In the genomic region with DNA sequence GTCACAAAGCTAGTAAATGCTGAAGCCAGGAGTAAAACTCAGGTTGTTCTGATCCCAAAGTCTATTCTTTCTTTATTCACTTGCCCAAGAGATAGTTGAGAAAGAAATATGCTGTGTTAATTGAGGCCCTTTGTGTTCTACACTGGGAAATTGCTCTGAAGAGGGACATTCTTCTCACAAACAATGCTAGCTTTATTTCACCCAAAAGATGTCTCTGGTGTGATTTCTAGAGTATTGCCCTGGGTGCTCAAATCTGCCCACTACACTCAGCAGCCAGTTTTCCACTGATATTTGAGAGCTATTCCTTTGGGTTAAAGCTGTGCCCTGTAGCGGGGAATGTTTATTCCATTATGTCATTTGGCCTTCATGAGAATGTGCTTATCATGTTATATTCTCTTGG, we compare ENCODE assay signal across 15 cellular contexts.
"Had no signal": no experiment of that assay in that cellular context is flagged by ENCODE, and none has a peak within 500 bp of the region (broad histone marks: within the 10 kb centered on the region; RNA-seq: fewer than 3 reads in every experiment).

No MANE protein-coding gene starts in this region.

- ATAC-seq: natural killer cell treated with Interleukin-12 subunit alpha and Interleukin-12 subunit beta and Interleukin-15 and Interleukin-18, amount 100 ng/mL, for 72 hours; right cardiac atrium; stimulated activated naive CD8-positive, alpha-beta T cell treated with anti-CD3 and anti-CD28 coated beads, Interleukin-15, Interleukin-2, amounts not matched to agents 100 U/mL and 50 U/mL, for 24 hours had no signal

- H3K4me1 ChIP-seq: tibial artery, upper lobe of left lung, vagina had no signal

- H3K4me3 ChIP-seq: coronary artery, tibial artery, upper lobe of left lung, vagina had no signal

- H3K27ac ChIP-seq: coronary artery, tibial artery, upper lobe of left lung, vagina had no signal

- H3K27ac Mint-ChIP-seq: endodermal cell; natural killer cell treated with Interleukin-12 subunit alpha and Interleukin-12 subunit beta and Interleukin-15 and Interleukin-18, amount 100 ng/mL, for 72 hours had no signal

- H3K4me1 Mint-ChIP-seq: immature natural killer cell had no signal

- H3K9me3 Mint-ChIP-seq: endodermal cell; immature natural killer cell; natural killer cell treated with Interleukin-12 subunit alpha and Interleukin-12 subunit beta and Interleukin-15 and Interleukin-18, amount 100 ng/mL, for 72 hours had no signal

- H3K9me3 ChIP-seq: tibial artery, upper lobe of left lung, vagina had no signal

- H3K4me3 Mint-ChIP-seq: endodermal cell; immature natural killer cell; natural killer cell treated with Interleukin-12 subunit alpha and Interleukin-12 subunit beta and Interleukin-15 and Interleukin-18, amount 100 ng/mL, for 72 hours had no signal

- DNase-seq: central memory CD4-positive, alpha-beta T cell; effector CD4-positive, alpha-beta T cell; endodermal cell; glutamatergic neuron; immature natural killer cell; right cardiac atrium; small intestine; stimulated activated CD4-positive, alpha-beta T cell treated with anti-CD3 and anti-CD28 coated beads, Interleukin-12 subunit alpha, Interleukin-12 subunit beta, amount 100 ng/mL, for 4 hours; stimulated activated CD4-positive, alpha-beta T cell treated with anti-CD3 and anti-CD28 coated beads, Interleukin-2, amount 100 ng/mL, for 48 hours; stimulated activated naive CD8-positive, alpha-beta T cell treated with anti-CD3 and anti-CD28 coated beads, Interleukin-15, Interleukin-2, amounts not matched to agents 100 U/mL and 50 U/mL, for 24 hours; tibial artery; upper lobe of left lung had no signal

- H3K27me3 ChIP-seq: tibial artery, upper lobe of left lung, vagina had no signal

- H3K36me3 Mint-ChIP-seq: natural killer cell treated with Interleukin-12 subunit alpha and Interleukin-12 subunit beta and Interleukin-15 and Interleukin-18, amount 100 ng/mL, for 72 hours had no signal

- H3K36me3 ChIP-seq: tibial artery, upper lobe of left lung, vagina had no signal
